ENCODE assay signal across 8 cellular contexts in genomic region chr13:30577381-30577780, GRCh38. TPM values are rescaled to one million over a fixed set of nuclear protein-coding genes. Genes with fewer than 3 reads are reported as not detected.
A peak's percentile ranks its signal among the peaks of the same experiment; 100 is the strongest.
DNase-seq lines count a peak whose midpoint lies in the region; ATAC-seq and TF ChIP-seq lines count a peak whose summit lies in the region.

No MANE protein-coding gene starts in this region.

- H3K27ac ChIP-seq in foreskin keratinocyte (no peak overlapping the region), transverse colon (no peak overlapping the region)

- no peak for TF ChIP-seq EP300 in transverse colon (IDR thresholded peaks at IDR 0.05; ENCODE audit: low read depth)

- H3K9me3 ChIP-seq in transverse colon: no peaks in the 10 kb centered on the region

- no peak for TF ChIP-seq POLR2A in transverse colon (IDR thresholded peaks at IDR 0.05)

- H3K4me1 ChIP-seq in foreskin keratinocyte (peaks cover 8% of the 10 kb centered on the region), transverse colon (peaks cover 0 to 12% (median 0%) of the 10 kb centered on the region in 4 donors)

- peak; percentile 97 for ATAC-seq in foreskin keratinocyte

- H3K36me3 ChIP-seq in transverse colon: no peaks in the 10 kb centered on the region

- H3K4me3 ChIP-seq in AG09309 (ENCODE audit: control insufficient read depth, low read depth, low read length): no peak overlapping the region
- no peak overlapping the region for H3K4me3 ChIP-seq in transverse colon

- no peaks in the 10 kb centered on the region for H3K27me3 ChIP-seq in foreskin keratinocyte
- H3K27me3 ChIP-seq in transverse colon: no peaks in the 10 kb centered on the region

- WGBS in transverse colon (ENCODE audit: low coverage in 1 of 2), 2 donors: 58% methylated on average over 5 of the region's 5 CpGs; no CpG with 5 or more reads in 1 of the 2 donors

- in situ Hi-C loops in transverse colon (cut with MboI; ENCODE audit: low pct_ligation_motif_present in 1 of 4, low pct_unique_long_range_greater_than_20kb in 1 of 4, low sequenced_read_pairs in 3 of 4): no loop called here

- DNase-seq in AG09309 (ENCODE audit: low read depth) (peak; percentile 81), GM20000 (ENCODE audit: low spot score) (peak; percentile 34), HUDEP-2 (lab: John Stamatoyannopoulos, UW; ENCODE audit: unreplicated experiment in 76 of 76) (peak in 48 of 76 experiments; percentile 2 to 67 (median 30)), foreskin keratinocyte (peak; percentile 85 to 89), transverse colon (peak; percentile 18), NCI-H345 (lab: John Stamatoyannopoulos, UW) (no peak), NCI-H128 (lab: John Stamatoyannopoulos, UW; ENCODE audit: unreplicated experiment) (no peak)
- peak; percentile 46 to 61 for DNase-seq in activated CD4-positive, alpha-beta T cell treated with anti-CD3 and anti-CD28 coated beads, Interleukin-2, amount 50 U/mL, for 48 hours

- TF ChIP-seq CTCF in AG09309 (IDR thresholded peaks at IDR 0.05; ENCODE audit: control insufficient read depth, insufficient read depth, low read depth, low read length, missing control alignments) (no peak), GM20000 (IDR thresholded peaks at IDR 0.05; ENCODE audit: extremely low read depth, missing control alignments) (no peak), foreskin keratinocyte (conservative IDR thresholded peaks at IDR 0.05) (no peak), transverse colon (IDR thresholded peaks at IDR 0.05) (no peak)

- intact Hi-C loops in transverse colon (cut with DNase I; ENCODE audit: low total_unique reads): no loop called here

RNA-seq across cellular contexts. Expression of gene USPL1, which starts 40.3 kb away (rescaled TPM):
- total RNA-seq in foreskin keratinocyte (11.8 and 12.4 TPM in 2 replicates), transverse colon (10 to 100 TPM in 3 of 4 donors, 1 to 10 TPM in 1; 8.6 to 27.3 (median 16.9) TPM)
- polyA plus RNA-seq in foreskin keratinocyte: 3.6 and 4.8 TPM in 2 replicates

Comparison
In these comparisons a context has a peak if more than half of its experiments do, and no peak if none do; other contexts are left out.
1. DNase-seq: peak in AG09309 (single experiment), GM20000 (single experiment), HUDEP-2 (48 of 76), activated CD4-positive, alpha-beta T cell treated with anti-CD3 and anti-CD28 coated beads, Interleukin-2, amount 50 U/mL, for 48 hours (2 of 2), foreskin keratinocyte (2 of 2) and transverse colon (single experiment); none in NCI-H345 (single experiment) and NCI-H128 (single experiment).